ENCODE assay signal across 8 cellular contexts in the genomic region with DNA sequence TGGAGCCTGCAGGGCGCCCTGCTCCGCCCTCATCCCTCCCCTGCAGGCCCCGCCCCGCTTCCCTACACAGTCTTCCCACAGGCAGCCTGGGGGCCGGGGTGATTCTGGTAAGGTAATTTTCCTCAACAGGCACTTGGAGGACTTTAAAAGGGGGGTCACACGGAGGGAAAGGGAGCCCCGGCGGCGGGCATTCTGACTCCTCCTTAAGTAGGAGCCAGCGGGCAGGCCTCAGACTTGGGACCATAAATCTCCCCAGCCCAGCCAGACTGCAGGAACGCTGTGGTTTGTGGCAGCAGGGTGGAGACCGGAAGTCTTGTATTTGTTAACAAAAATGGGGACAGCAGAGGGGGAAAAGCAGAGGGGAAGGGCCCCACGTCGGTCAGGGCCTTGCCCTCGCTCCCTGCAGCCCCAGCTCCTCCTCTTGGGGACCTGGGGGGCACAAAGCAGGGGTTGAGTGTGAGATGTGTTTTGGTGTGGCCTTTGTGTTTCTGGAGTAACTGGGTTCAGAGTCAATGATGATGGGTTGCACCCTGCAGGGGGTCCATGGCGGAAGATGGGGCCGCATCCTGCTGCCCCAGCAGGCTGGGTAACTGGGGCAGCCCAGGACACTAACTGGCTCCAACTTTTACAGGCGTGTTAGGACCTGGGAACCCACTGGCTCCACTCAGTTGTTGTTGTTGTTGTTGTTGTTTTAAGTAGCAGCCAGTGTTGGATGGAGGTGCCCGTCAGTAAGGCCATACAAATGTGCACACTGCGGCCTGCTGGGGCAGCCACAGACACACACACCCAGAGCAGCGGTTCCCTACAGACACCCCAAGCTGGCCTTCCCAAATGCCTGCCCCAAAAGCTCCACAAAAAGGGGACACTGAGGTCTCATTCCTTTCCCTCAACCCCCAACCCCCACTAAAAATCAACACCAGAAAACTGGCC. TPM values are rescaled to one million over a fixed set of nuclear protein-coding genes. Genes with fewer than 3 reads are reported as not detected.
DNase-seq lines count a peak whose midpoint lies in the region; ATAC-seq, FAIRE-seq and TF ChIP-seq lines count a peak whose summit lies in the region.

No MANE protein-coding gene starts in this region.

- H3K23ac ChIP-seq in mesendoderm (ENCODE audit: low read length): no peak overlapping the region

- H4K5ac ChIP-seq in mesendoderm (ENCODE audit: low read length): no peak overlapping the region

- H3K79me2 ChIP-seq in mesendoderm (ENCODE audit: control insufficient read depth, insufficient read depth, low read length): peaks cover 86% of the 10 kb centered on the region

- no peak for DNase-seq in GM18507 (ENCODE audit: extremely low spot score, insufficient read length, low read depth)
- DNase-seq in Peyer's patch: peak in 2 of 3 donors; percentile 51 to 80
- peak; percentile 64 for DNase-seq in dedifferentiated amniotic fluid mesenchymal stem cell (ENCODE audit: extremely low spot score)
- DNase-seq in mesendoderm: peak; percentile 13
- peak; percentile 82 for DNase-seq in urothelium cell line (ENCODE audit: low spot score)
- no peak for DNase-seq in NCI-H82 treated with DMSO at 0.1 percent for 48 hours (lab: John Stamatoyannopoulos, UW; ENCODE audit: unreplicated experiment)
- no peak for DNase-seq in GM20000 (ENCODE audit: low spot score)

- no peaks in the 10 kb centered on the region for H3K9me3 ChIP-seq in Peyer's patch

- H2BK120ac ChIP-seq in mesendoderm (ENCODE audit: low read depth, low read length): no peak overlapping the region

- no peak for TF ChIP-seq POLR2A in Peyer's patch (IDR thresholded peaks at IDR 0.05)

- H4K8ac ChIP-seq in mesendoderm (ENCODE audit: low read depth, low read length): no peak overlapping the region

- WGBS in mesendoderm (ENCODE audit: extremely low coverage, insufficient coverage, low lambda C conversion rate): no CpG with 5 or more reads among the region's 21 CpGs

- no peak for TF ChIP-seq CTCF in Peyer's patch (IDR thresholded peaks at IDR 0.05)
- TF ChIP-seq CTCF in GM20000 (IDR thresholded peaks at IDR 0.05; ENCODE audit: extremely low read depth, missing control alignments): no peak

- H3K79me1 ChIP-seq in mesendoderm (ENCODE audit: low read length): peaks cover 24% of the 10 kb centered on the region

- H3K27me3 ChIP-seq in Peyer's patch (no peaks in the 10 kb centered on the region), mesendoderm (ENCODE audit: insufficient read depth, low read length, poor library complexity) (no peaks in the 10 kb centered on the region)

- no peak overlapping the region for H2BK5ac ChIP-seq in mesendoderm (ENCODE audit: low read length)

- no peak overlapping the region for H3K9ac ChIP-seq in mesendoderm (ENCODE audit: low read length)

- H2BK15ac ChIP-seq in mesendoderm (replicated peaks; ENCODE audit: low read depth): no peak overlapping the region

- H3K4me1 ChIP-seq in Peyer's patch (peaks cover 32 to 67% (median 43%) of the 10 kb centered on the region in 4 donors), mesendoderm (ENCODE audit: control insufficient read depth, low read depth, low read length) (peaks cover 19% of the 10 kb centered on the region)

- no peak for ATAC-seq in HG03565 (IDR thresholded peaks at IDR 0.05; ENCODE audit: unreplicated experiment)

- H3K56ac ChIP-seq in mesendoderm (ENCODE audit: low read length): no peak overlapping the region

- FAIRE-seq in GM18507 (lab: Jason Lieb, UNC) (peak; percentile 9), urothelium cell line (lab: Jason Lieb, UNC) (no peak)

- H3K36me3 ChIP-seq in Peyer's patch (peaks cover 0 to 31% (median 0%) of the 10 kb centered on the region in 3 donors), mesendoderm (ENCODE audit: control insufficient read depth, insufficient read depth, low read length) (peaks cover 14% of the 10 kb centered on the region)

- peak overlapping the region; percentile 6 to 46 (median 25) for H3K4me3 ChIP-seq in Peyer's patch
- H3K4me3 ChIP-seq in mesendoderm (ENCODE audit: low read length): no peak overlapping the region

- H3K18ac ChIP-seq in mesendoderm (ENCODE audit: low read length): no peak overlapping the region

- no peak overlapping the region for H3K4ac ChIP-seq in mesendoderm (ENCODE audit: low read depth, low read length)

- H3K4me2 ChIP-seq in mesendoderm (ENCODE audit: low read length): no peak overlapping the region

- no peak overlapping the region for H2AK5ac ChIP-seq in mesendoderm (ENCODE audit: low read length)

- peak overlapping the region; percentile 19 to 81 (median 72) for H3K27ac ChIP-seq in Peyer's patch
- H3K27ac ChIP-seq in mesendoderm (ENCODE audit: low read depth, low read length): no peak overlapping the region

RNA-seq across cellular contexts. Expression of a gene that starts 27.7 kb away (rescaled TPM):
- total RNA-seq in Peyer's patch: 100 to 1,000 TPM in 1 of 4 donors, 10 to 100 TPM in 3; 42.9 to 100 (median 68.7) TPM
- polyA plus RNA-seq in mesendoderm (2013, experiment 1 of 2): 25.8 TPM
- 23.8 TPM for polyA plus RNA-seq in mesendoderm (2013, experiment 2 of 2)

Comparison
In these comparisons a context has a peak if more than half of its experiments do, and no peak if none do; other contexts are left out.
1. DNase-seq: peak in Peyer's patch (2 of 3), dedifferentiated amniotic fluid mesenchymal stem cell (single experiment), mesendoderm (single experiment) and urothelium cell line (single experiment); none in GM18507 (single experiment), NCI-H82 treated with DMSO at 0.1 percent for 48 hours (single experiment) and GM20000 (single experiment).